Comparison of ENCODE assay signal across 30 cellular contexts in the genomic region with DNA sequence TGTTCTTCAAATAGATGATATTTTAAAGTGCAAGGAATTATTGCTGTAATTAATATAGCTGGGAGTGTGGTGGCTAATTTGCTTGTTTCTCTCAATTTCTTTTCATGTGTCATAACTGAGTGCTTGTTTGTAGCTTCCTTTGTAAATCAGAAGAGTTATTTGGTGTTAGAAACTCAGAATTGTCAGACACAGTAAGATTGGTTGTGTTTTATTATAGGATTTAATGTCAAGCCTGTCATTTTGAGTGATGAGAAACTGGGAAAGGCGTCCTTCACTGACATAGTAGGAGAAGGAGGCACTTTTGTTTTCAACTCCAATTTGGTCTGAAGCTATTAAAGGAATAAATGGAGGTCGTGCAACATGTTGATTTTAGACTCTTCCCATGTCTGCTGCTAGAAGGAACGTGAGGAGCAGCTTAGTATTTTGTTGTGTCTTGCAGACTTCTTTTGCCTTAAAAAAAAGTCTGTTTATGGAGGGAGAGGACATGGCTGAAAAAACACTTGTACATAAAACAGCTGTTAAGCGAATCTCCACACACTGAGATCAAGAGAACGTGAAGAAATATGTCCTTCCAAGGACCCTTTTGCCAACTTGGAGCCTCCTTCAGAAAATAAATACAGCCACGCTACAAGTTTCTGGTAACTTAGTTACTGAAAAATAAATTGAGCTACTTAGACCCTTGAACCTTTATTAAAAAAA. TPM values are rescaled to one million over a fixed set of nuclear protein-coding genes. Genes with fewer than 3 reads are reported as not detected.
A peak's percentile ranks its signal among the peaks of the same experiment; 100 is the strongest.
DNase-seq lines count a peak whose midpoint lies in the region; ATAC-seq and TF ChIP-seq lines count a peak whose summit lies in the region.
"Had no signal": no experiment of that assay in that cellular context is flagged by ENCODE, and none has a peak within 500 bp of the region (broad histone marks: within the 10 kb centered on the region; RNA-seq: fewer than 3 reads in every experiment).

No MANE protein-coding gene starts in this region.

- peaks cover 20% of the 10 kb centered on the region for H3K27me3 Mint-ChIP-seq in CD8-positive, alpha-beta T cell (ENCODE audit: low read depth)
- peaks cover 29% of the 10 kb centered on the region for H3K27me3 Mint-ChIP-seq in activated T-cell treated with anti-CD3 and anti-CD28 coated beads, Interleukin-2, amount 50 U/mL, for 72 hours (ENCODE audit: low read depth)

- DNase-seq in fibroblast of the aortic adventitia (ENCODE audit: low read depth) (peak; percentile 30), lower lobe of right lung (no peak), superior temporal gyrus (ENCODE audit: extremely low spot score) (peak; percentile 15), A673 (ENCODE audit: low spot score) (no peak)
- no peak for DNase-seq in CD8-positive, alpha-beta T cell
- no peak for DNase-seq in activated T-cell treated with anti-CD3 and anti-CD28 coated beads, Interleukin-2, amount 50 U/mL, for 72 hours
- DNase-seq in activated CD8-positive, alpha-beta memory T cell treated with anti-CD3 and anti-CD28 coated beads, Interleukin-2, amount 50 U/mL, for 48 hours, result no peak
- DNase-seq: activated CD4-positive, alpha-beta T cell treated with anti-CD3 and anti-CD28 coated beads, Interleukin-2, amount 50 U/mL, for 48 hours; activated naive CD4-positive, alpha-beta T cell treated with anti-CD3 and anti-CD28 coated beads, Interleukin-2, amount 10 ng/mL, durations not matched to agents 7 days and 5 days; amniotic stem cell; COR-L47; DMS53; glutamatergic neuron; kidney; NCI-H2029 treated with DMSO at 0.1 percent for 48 hours; NCI-H526 treated with DMSO at 0.1 percent for 48 hours; PC-9; right lobe of liver; stimulated activated CD4-positive, alpha-beta T cell treated with anti-CD3 and anti-CD28 coated beads, Interleukin-12 subunit alpha, Interleukin-12 subunit beta, amount 100 ng/mL, for 4 hours; stimulated activated CD4-positive, alpha-beta T cell treated with anti-CD3 and anti-CD28 coated beads, Interleukin-2, amount 100 ng/mL, for 48 hours; stimulated activated naive CD8-positive, alpha-beta T cell treated with anti-CD3 and anti-CD28 coated beads, Interleukin-15, amount 100 ng/mL, for 72 hours; thyroid gland had no signal

- no peaks in the 10 kb centered on the region for H3K36me3 Mint-ChIP-seq in CD8-positive, alpha-beta T cell
- no peaks in the 10 kb centered on the region for H3K36me3 Mint-ChIP-seq in activated T-cell treated with anti-CD3 and anti-CD28 coated beads, Interleukin-2, amount 50 U/mL, for 72 hours (ENCODE audit: insufficient read depth in 2 of 2)
- H3K36me3 Mint-ChIP-seq: activated naive CD4-positive, alpha-beta T cell treated with anti-CD3 and anti-CD28 coated beads, Interleukin-2, amount 10 ng/mL, durations not matched to agents 7 days and 5 days; memory B cell had no signal

- H3K27ac ChIP-seq in OCI-LY3 (ENCODE audit: low read length) (no peak overlapping the region), lower lobe of right lung (peak overlapping the region; percentile 43), A673 (ENCODE audit: low read depth, low read length, poor library complexity, severe bottlenecking) (no peak overlapping the region)
- H3K27ac ChIP-seq in CD8-positive, alpha-beta T cell (ENCODE audit: low read depth, low read length), result no peak overlapping the region
- H3K27ac ChIP-seq: BLaER1, neutrophil, PC-9, right lobe of liver, thyroid gland had no signal

- H3K9me3 ChIP-seq in OCI-LY3 (ENCODE audit: insufficient read depth, low read length), result no peaks in the 10 kb centered on the region
- no peaks in the 10 kb centered on the region for H3K9me3 ChIP-seq in lower lobe of right lung
- H3K9me3 ChIP-seq in CD8-positive, alpha-beta T cell (ENCODE audit: low read length), result no peaks in the 10 kb centered on the region
- no peaks in the 10 kb centered on the region for H3K9me3 ChIP-seq in A673 (ENCODE audit: low read depth, low read length, poor library complexity, severe bottlenecking)
- H3K9me3 ChIP-seq: BLaER1, HAP-1, neutrophil, right lobe of liver, thyroid gland had no signal

- H3K79me2 ChIP-seq in OCI-LY3 (ENCODE audit: low read length), result no peaks in the 10 kb centered on the region

- H3K36me3 ChIP-seq in OCI-LY3 (replicated peaks; ENCODE audit: low read depth, low read length) (no peaks in the 10 kb centered on the region), lower lobe of right lung (no peaks in the 10 kb centered on the region), A673 (ENCODE audit: insufficient read depth, low read length, poor library complexity, severe bottlenecking) (no peaks in the 10 kb centered on the region)
- H3K36me3 ChIP-seq in CD8-positive, alpha-beta T cell (ENCODE audit: insufficient read depth, low read length), result no peaks in the 10 kb centered on the region
- H3K36me3 ChIP-seq: BLaER1, HAP-1, neutrophil, right lobe of liver, thyroid gland had no signal

- no peak overlapping the region for H2AFZ ChIP-seq in OCI-LY3 (ENCODE audit: low read depth, low read length)
- H2AFZ ChIP-seq: PC-9 had no signal

- H3K4me3 Mint-ChIP-seq in CD8-positive, alpha-beta T cell, result no peak overlapping the region
- no peak overlapping the region for H3K4me3 Mint-ChIP-seq in activated T-cell treated with anti-CD3 and anti-CD28 coated beads, Interleukin-2, amount 50 U/mL, for 72 hours
- H3K4me3 Mint-ChIP-seq: activated naive CD4-positive, alpha-beta T cell treated with anti-CD3 and anti-CD28 coated beads, Interleukin-2, amount 10 ng/mL, durations not matched to agents 7 days and 5 days; memory B cell; stimulated activated naive CD8-positive, alpha-beta T cell treated with anti-CD3 and anti-CD28 coated beads, Interleukin-15, amount 100 ng/mL, for 72 hours had no signal

- no TSS peak for BruUV-seq in A673 (replicated peaks; lab: Mats Ljungman, UMichigan)

- H3K4me2 ChIP-seq in OCI-LY3 (ENCODE audit: low read length), result peak overlapping the region; percentile 58
- H3K4me2 ChIP-seq: BLaER1, PC-9 had no signal

- no peaks in the 10 kb centered on the region for H3K9me3 Mint-ChIP-seq in CD8-positive, alpha-beta T cell
- no peaks in the 10 kb centered on the region for H3K9me3 Mint-ChIP-seq in activated T-cell treated with anti-CD3 and anti-CD28 coated beads, Interleukin-2, amount 50 U/mL, for 72 hours
- H3K9me3 Mint-ChIP-seq: activated naive CD4-positive, alpha-beta T cell treated with anti-CD3 and anti-CD28 coated beads, Interleukin-2, amount 10 ng/mL, durations not matched to agents 7 days and 5 days had no signal

- intact Hi-C loops in lower lobe of right lung (cut with DNase I), result no loop called here
- intact Hi-C loops in CD8-positive, alpha-beta T cell (cut with DNase I, micrococcal nuclease), result no loop called here
- intact Hi-C loops in A673 (cut with micrococcal nuclease; ENCODE audit: unreplicated experiment), result no loop called here

- POLR2A ChIA-PET in CD8-positive, alpha-beta T cell (lab: Charles Lee), result interaction anchor here (0.6 kb wide), 1 partner anchor 10 kb away, joined by 3 read pairs; no protein-coding TSS in a partner anchor
- POLR2A ChIA-PET in A673 (lab: Charles Lee; ENCODE audit: low non-redundant PET), result no interaction called here

- no peaks in the 10 kb centered on the region for H4K20me1 ChIP-seq in OCI-LY3 (ENCODE audit: insufficient read depth, low read length)
- H4K20me1 ChIP-seq: BLaER1 had no signal

- peaks cover 24% of the 10 kb centered on the region for H3K4me1 ChIP-seq in OCI-LY3 (ENCODE audit: low read length)
- peaks cover 35% of the 10 kb centered on the region for H3K4me1 ChIP-seq in lower lobe of right lung
- no peaks in the 10 kb centered on the region for H3K4me1 ChIP-seq in CD8-positive, alpha-beta T cell (ENCODE audit: insufficient read depth, low read length)
- H3K4me1 ChIP-seq in A673 (ENCODE audit: insufficient read depth, low read length, poor library complexity, severe bottlenecking), result no peaks in the 10 kb centered on the region
- H3K4me1 ChIP-seq: BLaER1, HAP-1, right lobe of liver had no signal

- TF ChIP-seq CTCF in OCI-LY3 (IDR thresholded peaks at IDR 0.05; ENCODE audit: low read depth, low read length) (no peak), fibroblast of the aortic adventitia (IDR thresholded peaks at IDR 0.05; ENCODE audit: insufficient read depth, low read length) (no peak), lower lobe of right lung (IDR thresholded peaks at IDR 0.05) (no peak), A673 (conservative IDR thresholded peaks at IDR 0.05; ENCODE audit: low read depth, low read length) (no peak)
- TF ChIP-seq CTCF in CD8-positive, alpha-beta T cell (IDR thresholded peaks at IDR 0.05), result no peak

- no peak overlapping the region for H3K9ac ChIP-seq in OCI-LY3 (ENCODE audit: low read length)
- H3K9ac ChIP-seq: BLaER1 had no signal

- ATAC-seq in lower lobe of right lung, result peak; percentile 37 to 63
- ATAC-seq in CD8-positive, alpha-beta T cell, result no peak
- no peak for ATAC-seq in activated T-cell treated with anti-CD3 and anti-CD28 coated beads, Interleukin-2, amount 50 U/mL, for 72 hours (replicated peaks in 1 of 2)
- ATAC-seq: activated CD4-positive, CD25-positive, alpha-beta regulatory T cell treated with anti-CD3 and anti-CD28 coated beads, Interleukin-2, amount 50 U/mL, for 24 hours; right lobe of liver; SK-N-SH treated with all-trans-retinoic acid at 6 μM for 48 hours; stimulated activated naive CD8-positive, alpha-beta T cell treated with anti-CD3 and anti-CD28 coated beads, Interleukin-15, amount 100 ng/mL, for 72 hours had no signal

- H3K4me1 Mint-ChIP-seq in CD8-positive, alpha-beta T cell (ENCODE audit: low read depth), result no peaks in the 10 kb centered on the region
- no peaks in the 10 kb centered on the region for H3K4me1 Mint-ChIP-seq in activated T-cell treated with anti-CD3 and anti-CD28 coated beads, Interleukin-2, amount 50 U/mL, for 72 hours (ENCODE audit: low read depth)
- H3K4me1 Mint-ChIP-seq: activated naive CD4-positive, alpha-beta T cell treated with anti-CD3 and anti-CD28 coated beads, Interleukin-2, amount 10 ng/mL, durations not matched to agents 7 days and 5 days; stimulated activated naive CD8-positive, alpha-beta T cell treated with anti-CD3 and anti-CD28 coated beads, Interleukin-15, amount 100 ng/mL, for 72 hours had no signal

- H3K4me3 ChIP-seq in OCI-LY3 (ENCODE audit: low read length) (no peak overlapping the region), fibroblast of the aortic adventitia (ENCODE audit: low read depth, low read length) (no peak overlapping the region), lower lobe of right lung (no peak overlapping the region), A673 (ENCODE audit: low read depth, low read length, poor library complexity, severe bottlenecking) (no peak overlapping the region)
- no peak overlapping the region for H3K4me3 ChIP-seq in CD8-positive, alpha-beta T cell (ENCODE audit: low read depth, low read length)
- H3K4me3 ChIP-seq: BLaER1, HAP-1, PC-9, right lobe of liver, thyroid gland had no signal

- CTCF ChIA-PET in CD8-positive, alpha-beta T cell (lab: Charles Lee), result no interaction called here
- CTCF ChIA-PET in A673 (lab: Charles Lee), result no interaction called here

- peaks cover 13% of the 10 kb centered on the region for H3K27me3 ChIP-seq in OCI-LY3 (ENCODE audit: low read depth, low read length)
- H3K27me3 ChIP-seq in lower lobe of right lung (ENCODE audit: low read depth), result no peaks in the 10 kb centered on the region
- H3K27me3 ChIP-seq in CD8-positive, alpha-beta T cell (ENCODE audit: insufficient read depth, low read length), result no peaks in the 10 kb centered on the region
- no peaks in the 10 kb centered on the region for H3K27me3 ChIP-seq in A673 (replicated peaks; ENCODE audit: insufficient read depth, low read depth, low read length, poor library complexity)
- H3K27me3 ChIP-seq: BLaER1, right lobe of liver, thyroid gland had no signal

- no peak overlapping the region for H3K27ac Mint-ChIP-seq in CD8-positive, alpha-beta T cell
- no peak overlapping the region for H3K27ac Mint-ChIP-seq in activated T-cell treated with anti-CD3 and anti-CD28 coated beads, Interleukin-2, amount 50 U/mL, for 72 hours
- H3K27ac Mint-ChIP-seq: activated naive CD4-positive, alpha-beta T cell treated with anti-CD3 and anti-CD28 coated beads, Interleukin-2, amount 10 ng/mL, durations not matched to agents 7 days and 5 days; memory B cell; stimulated activated naive CD8-positive, alpha-beta T cell treated with anti-CD3 and anti-CD28 coated beads, Interleukin-15, amount 100 ng/mL, for 72 hours had no signal

RNA-seq across cellular contexts. Expression of gene BMP6, which starts 59.5 kb away (rescaled TPM):
- total RNA-seq in fibroblast of the aortic adventitia (ENCODE audit: low replicate concordance) (1.3 and 10.5 TPM in 2 replicates), lower lobe of right lung (6.6 TPM), A673 (2021) (1.7 and 1.9 TPM in 2 replicates)
- not detected for total RNA-seq in CD8-positive, alpha-beta T cell
- total RNA-seq in activated T-cell treated with anti-CD3 and anti-CD28 coated beads, Interleukin-2, amount 50 U/mL, for 72 hours, result 1 to 10 TPM in 1 of 2 donors, under 1 TPM in 1; 0.65 to 2.2 TPM
- total RNA-seq: PC-9; T-helper 2 cell treated with Interferon-gamma antibody and Interleukin-4, amounts not matched to agents 100 ng/mL and 5 ng/mL, for 36 hours had no signal

Comparison
In these comparisons a context has a peak if more than half of its experiments do, and no peak if none do; other contexts are left out.
1. DNase-seq: peak in fibroblast of the aortic adventitia (single experiment) and superior temporal gyrus (single experiment); none in lower lobe of right lung (single experiment), CD8-positive, alpha-beta T cell (0 of 7), activated T-cell treated with anti-CD3 and anti-CD28 coated beads, Interleukin-2, amount 50 U/mL, for 72 hours (0 of 2), activated CD8-positive, alpha-beta memory T cell treated with anti-CD3 and anti-CD28 coated beads, Interleukin-2, amount 50 U/mL, for 48 hours (single experiment) and A673 (single experiment).
2. ATAC-seq: peak in lower lobe of right lung (2 of 2); none in CD8-positive, alpha-beta T cell (single experiment) and activated T-cell treated with anti-CD3 and anti-CD28 coated beads, Interleukin-2, amount 50 U/mL, for 72 hours (0 of 2).